Comparison of ENCODE assay signal across 12 cellular contexts in genomic region chr4:72846280-72847111, GRCh38.
DNase-seq lines count a peak whose midpoint lies in the region; ATAC-seq and TF ChIP-seq lines count a peak whose summit lies in the region.
"Had no signal": no experiment of that assay in that cellular context is flagged by ENCODE, and none has a peak within 500 bp of the region (broad histone marks: within the 10 kb centered on the region; RNA-seq: fewer than 3 reads in every experiment).

No MANE protein-coding gene starts in this region.

- no peak overlapping the region for H3K27ac Mint-ChIP-seq in CD8-positive, alpha-beta T cell
- H3K27ac Mint-ChIP-seq: activated CD4-positive, alpha-beta T cell treated with anti-CD3 and anti-CD28 coated beads, Interleukin-2, amount 10 ng/mL, durations not matched to agents 7 days and 5 days had no signal

- H3K4me3 Mint-ChIP-seq in CD8-positive, alpha-beta T cell, result no peak overlapping the region
- H3K4me3 Mint-ChIP-seq: activated CD4-positive, alpha-beta T cell treated with anti-CD3 and anti-CD28 coated beads, Interleukin-2, amount 10 ng/mL, durations not matched to agents 7 days and 5 days had no signal

- POLR2A ChIA-PET in CD8-positive, alpha-beta T cell (lab: Charles Lee), result no interaction called here

- peaks cover 6% of the 10 kb centered on the region for H3K9me3 ChIP-seq in HUES6 (ENCODE audit: control insufficient read depth, insufficient read depth, low read depth, low read length)
- no peaks in the 10 kb centered on the region for H3K9me3 ChIP-seq in CD8-positive, alpha-beta T cell (ENCODE audit: low read length)
- H3K9me3 ChIP-seq: ascending aorta, thoracic aorta had no signal

- peaks cover 6% of the 10 kb centered on the region for H3K9me3 Mint-ChIP-seq in CD8-positive, alpha-beta T cell

- H3K36me3 ChIP-seq in HUES6 (ENCODE audit: control insufficient read depth, insufficient read depth, low read length), result no peaks in the 10 kb centered on the region
- no peaks in the 10 kb centered on the region for H3K36me3 ChIP-seq in CD8-positive, alpha-beta T cell (ENCODE audit: insufficient read depth, low read length)
- H3K36me3 ChIP-seq: ascending aorta, thoracic aorta had no signal

- intact Hi-C loops in CD8-positive, alpha-beta T cell (cut with DNase I, micrococcal nuclease), result no loop called here

- ATAC-seq in omental fat pad (ENCODE audit: low FRiP score), result no peak
- no peak for ATAC-seq in CD8-positive, alpha-beta T cell

- DNase-seq in Daoy (ENCODE audit: low read depth) (peak; percentile 6), SIG-M5 (lab: John Stamatoyannopoulos, UW) (peak; percentile 8), iPS DF 19.7 (ENCODE audit: low read depth, low spot score) (peak; percentile 42), GM19238 (ENCODE audit: insufficient read length, low spot score) (no peak), omental fat pad (ENCODE audit: low spot score) (no peak), NCI-H2029 treated with DMSO at 0.1 percent for 48 hours (lab: John Stamatoyannopoulos, UW) (no peak)
- no peak for DNase-seq in CD8-positive, alpha-beta T cell
- DNase-seq: activated CD4-positive, alpha-beta T cell treated with anti-CD3 and anti-CD28 coated beads, Interleukin-2, amount 10 ng/mL, durations not matched to agents 7 days and 5 days; stimulated activated CD4-positive, alpha-beta T cell treated with anti-CD3 and anti-CD28 coated beads, Interleukin-2, amount 100 ng/mL, for 24 hours had no signal

- peak overlapping the region; percentile 20 for H3K9ac ChIP-seq in HUES6 (ENCODE audit: low read length)

- peaks cover 7% of the 10 kb centered on the region for H3K27me3 Mint-ChIP-seq in CD8-positive, alpha-beta T cell (ENCODE audit: low read depth)
- H3K27me3 Mint-ChIP-seq: activated CD4-positive, alpha-beta T cell treated with anti-CD3 and anti-CD28 coated beads, Interleukin-2, amount 10 ng/mL, durations not matched to agents 7 days and 5 days had no signal

- H3K27ac ChIP-seq in HUES6 (ENCODE audit: low read depth, low read length), result no peak overlapping the region
- H3K27ac ChIP-seq in CD8-positive, alpha-beta T cell (ENCODE audit: low read depth, low read length), result no peak overlapping the region
- H3K27ac ChIP-seq: ascending aorta, thoracic aorta had no signal

- H3K36me3 Mint-ChIP-seq in CD8-positive, alpha-beta T cell, result no peaks in the 10 kb centered on the region

- CTCF ChIA-PET in CD8-positive, alpha-beta T cell (lab: Charles Lee), result no interaction called here

- no peaks in the 10 kb centered on the region for H3K27me3 ChIP-seq in HUES6 (ENCODE audit: control insufficient read depth, insufficient read depth, low read length)
- H3K27me3 ChIP-seq in CD8-positive, alpha-beta T cell (ENCODE audit: insufficient read depth, low read length), result no peaks in the 10 kb centered on the region
- H3K27me3 ChIP-seq: ascending aorta had no signal

- H3K4me3 ChIP-seq in HUES6 (ENCODE audit: low read depth, low read length), result peak overlapping the region; percentile 14; the same call in 1 of the 2 replicates
- no peak overlapping the region for H3K4me3 ChIP-seq in CD8-positive, alpha-beta T cell (ENCODE audit: low read depth, low read length)
- H3K4me3 ChIP-seq: ascending aorta, thoracic aorta had no signal

- no peak for TF ChIP-seq CTCF in omental fat pad (IDR thresholded peaks at IDR 0.05)
- TF ChIP-seq CTCF in CD8-positive, alpha-beta T cell (IDR thresholded peaks at IDR 0.05), result no peak

- no peaks in the 10 kb centered on the region for H3K4me1 Mint-ChIP-seq in CD8-positive, alpha-beta T cell (ENCODE audit: low read depth)
- H3K4me1 Mint-ChIP-seq: activated CD4-positive, alpha-beta T cell treated with anti-CD3 and anti-CD28 coated beads, Interleukin-2, amount 10 ng/mL, durations not matched to agents 7 days and 5 days had no signal

- H3K4me1 ChIP-seq in HUES6 (ENCODE audit: control insufficient read depth, insufficient read depth, low read length), result peaks cover 11% of the 10 kb centered on the region; the same call in 1 of the 2 replicates
- H3K4me1 ChIP-seq in CD8-positive, alpha-beta T cell (ENCODE audit: insufficient read depth, low read length), result no peaks in the 10 kb centered on the region

Comparison
In these comparisons a context has a peak if more than half of its experiments do, and no peak if none do; other contexts are left out.
1. DNase-seq: peak in Daoy (single experiment), SIG-M5 (single experiment) and iPS DF 19.7 (single experiment); none in GM19238 (single experiment), omental fat pad (single experiment), CD8-positive, alpha-beta T cell (0 of 7) and NCI-H2029 treated with DMSO at 0.1 percent for 48 hours (single experiment).